21 cellular contexts compared by ENCODE assay signal in the genomic region with DNA sequence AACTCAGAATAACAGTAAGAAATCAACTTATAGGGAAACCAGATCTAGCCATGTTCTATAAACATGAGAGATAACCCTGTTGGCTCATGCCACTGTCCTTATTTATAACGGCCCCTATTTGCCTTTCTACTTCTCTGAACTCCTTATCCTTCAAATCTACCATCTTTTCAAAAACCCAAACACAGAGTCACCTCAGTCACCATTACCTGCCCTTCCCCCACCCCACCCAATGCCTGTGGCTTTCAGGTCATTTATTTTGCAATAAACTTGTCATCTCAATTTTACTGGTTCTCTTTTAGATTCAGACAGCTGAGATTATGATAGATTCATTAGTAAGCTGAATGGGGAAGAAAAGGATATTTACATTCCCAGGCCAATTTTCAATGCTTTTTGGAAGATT. TPM values are rescaled to one million over a fixed set of nuclear protein-coding genes. Genes with fewer than 3 reads are reported as not detected.
DNase-seq lines count a peak whose midpoint lies in the region; ATAC-seq and TF ChIP-seq lines count a peak whose summit lies in the region.
"Had no signal": no experiment of that assay in that cellular context is flagged by ENCODE, and none has a peak within 500 bp of the region (broad histone marks: within the 10 kb centered on the region; RNA-seq: fewer than 3 reads in every experiment).

No MANE protein-coding gene starts in this region.

- no peaks in the 10 kb centered on the region for H3K27me3 ChIP-seq in gastrocnemius medialis

- peak; percentile 38 for DNase-seq in activated CD4-positive, alpha-beta T cell treated with anti-CD3 and anti-CD28 coated beads for 48 hours
- no peak for DNase-seq in activated CD4-positive, alpha-beta T cell treated with anti-CD3 and anti-CD28 coated beads, Interleukin-2, amount 50 U/mL, for 1 hour
- peak; percentile 36 for DNase-seq in stimulated activated CD4-positive, alpha-beta T cell treated with anti-CD3 and anti-CD28 coated beads, Interleukin-15, amount 100 ng/mL, for 24 hours
- DNase-seq in stimulated activated CD4-positive, alpha-beta T cell treated with anti-CD3 and anti-CD28 coated beads, Interleukin-12 subunit alpha, Interleukin-12 subunit beta, amount 100 ng/mL, for 4 hours: no peak
- no peak for DNase-seq in SK-N-MC (ENCODE audit: low read depth, low spot score)
- DNase-seq in gastrocnemius medialis: no peak
- no peak for DNase-seq in HK-2 (ENCODE audit: unreplicated experiment)
- DNase-seq: 8988T; CD4-positive, CD25-positive, alpha-beta regulatory T cell; COR-L47; H7; Kasumi-1; MM.1S; NCI-H1092; NCI-H146; NCI-H2029 treated with DMSO at 0.1 percent for 48 hours; NCI-H2171; NCI-H526; PC-9 had no signal

- TF ChIP-seq CTCF in gastrocnemius medialis (IDR thresholded peaks at IDR 0.05 in 4 of 5, conservative IDR thresholded peaks at IDR 0.05 in 1 of 5): no peak

- H3K9me3 ChIP-seq in SK-N-MC (ENCODE audit: low read depth, low read length): no peaks in the 10 kb centered on the region
- no peaks in the 10 kb centered on the region for H3K9me3 ChIP-seq in gastrocnemius medialis

- no peak for ATAC-seq in gastrocnemius medialis
- ATAC-seq in GM18861 (IDR thresholded peaks at IDR 0.05; ENCODE audit: unreplicated experiment): no peak

- H3K4me3 ChIP-seq in SK-N-MC (no peak overlapping the region), gastrocnemius medialis (no peak overlapping the region)
- H3K4me3 ChIP-seq: PC-9 had no signal

- peak overlapping the region; percentile 29; the same call in 1 of the 2 replicates for H3K27ac ChIP-seq in SK-N-MC
- H3K27ac ChIP-seq in gastrocnemius medialis: peak overlapping the region in 3 of 4 donors; percentile 3 to 39 (median 15)
- H3K27ac ChIP-seq: PC-9, RWPE1 had no signal

- in situ Hi-C loops in gastrocnemius medialis (cut with MboI; ENCODE audit: low sequenced_read_pairs in 4 of 4): no loop called here

- TF ChIP-seq POLR2A in gastrocnemius medialis (IDR thresholded peaks at IDR 0.05): no peak

- intact Hi-C loops in gastrocnemius medialis (cut with DNase I; ENCODE audit: low total_unique reads): no loop called here

- H3K9ac ChIP-seq in SK-N-MC (ENCODE audit: insufficient read length): no peak overlapping the region

- peaks cover 5% of the 10 kb centered on the region; the same call in 1 of the 2 replicates for H3K36me3 ChIP-seq in SK-N-MC (ENCODE audit: insufficient read depth, low read length)
- H3K36me3 ChIP-seq in gastrocnemius medialis: no peaks in the 10 kb centered on the region

- peaks cover 40 to 45% of the 10 kb centered on the region in 2 donors for H3K4me1 ChIP-seq in gastrocnemius medialis

RNA-seq across cellular contexts. Expression of gene KMT2C, which starts 53.6 kb away (rescaled TPM):
- 10 to 100 TPM; 44.1 to 67.6 (median 63.9) TPM for total RNA-seq in gastrocnemius medialis

Comparison
In these comparisons a context has a peak if more than half of its experiments do, and no peak if none do; other contexts are left out.
1. DNase-seq: peak in activated CD4-positive, alpha-beta T cell treated with anti-CD3 and anti-CD28 coated beads for 48 hours (single experiment) and stimulated activated CD4-positive, alpha-beta T cell treated with anti-CD3 and anti-CD28 coated beads, Interleukin-15, amount 100 ng/mL, for 24 hours (single experiment); none in activated CD4-positive, alpha-beta T cell treated with anti-CD3 and anti-CD28 coated beads, Interleukin-2, amount 50 U/mL, for 1 hour (single experiment), stimulated activated CD4-positive, alpha-beta T cell treated with anti-CD3 and anti-CD28 coated beads, Interleukin-12 subunit alpha, Interleukin-12 subunit beta, amount 100 ng/mL, for 4 hours (single experiment), SK-N-MC (single experiment), gastrocnemius medialis (0 of 2) and HK-2 (single experiment).